In genomic region chr10:132536241-132536963, GRCh38 we compare ENCODE assay signal across 8 cellular contexts. TPM values are rescaled to one million over a fixed set of nuclear protein-coding genes. Genes with fewer than 3 reads are reported as not detected.
DNase-seq lines count a peak whose midpoint lies in the region; ATAC-seq, FAIRE-seq and TF ChIP-seq lines count a peak whose summit lies in the region.

No MANE protein-coding gene starts in this region.

- TF ChIP-seq CTCF in WERI-Rb-1 (IDR thresholded peaks at IDR 0.05; ENCODE audit: low read depth, low read length): no peak
- no peak for TF ChIP-seq CTCF in pancreas (IDR thresholded peaks at IDR 0.05)

- H3K27me3 ChIP-seq in WERI-Rb-1 (ENCODE audit: insufficient read depth, low read depth, severe bottlenecking): no peaks in the 10 kb centered on the region
- H3K27me3 ChIP-seq in pancreas: no peaks in the 10 kb centered on the region

- WGBS in pancreas, 2 donors: 23 to 26% methylated on average over 30 of the region's 30 CpGs

- H3K4me3 ChIP-seq in WERI-Rb-1 (ENCODE audit: low read depth, low read length): peak overlapping the region; percentile 71
- H3K4me3 ChIP-seq in pancreas: peak overlapping the region; percentile 53 to 89 (median 62)

- no peak for FAIRE-seq in pancreas (lab: Jason Lieb, UNC)

- peaks cover 0 to 32% (median 17%) of the 10 kb centered on the region in 3 donors for H3K4me1 ChIP-seq in pancreas

- ATAC-seq in HG02970 (IDR thresholded peaks at IDR 0.05; ENCODE audit: low FRiP score, unreplicated experiment) (peak; percentile 1), pancreas (peak in 3 of 4 donors; percentile 1 to 5 (median 3)), GM18858 (IDR thresholded peaks at IDR 0.05; ENCODE audit: unreplicated experiment) (no peak)

- H3K36me3 ChIP-seq in WERI-Rb-1: no peaks in the 10 kb centered on the region
- no peaks in the 10 kb centered on the region for H3K36me3 ChIP-seq in pancreas

- H3K27ac ChIP-seq in WERI-Rb-1: peak overlapping the region; percentile 32; the same call in 1 of the 2 replicates
- peak overlapping the region; percentile 65 to 77 (median 73) for H3K27ac ChIP-seq in pancreas

- H3K9me3 ChIP-seq in WERI-Rb-1 (ENCODE audit: severe bottlenecking): no peaks in the 10 kb centered on the region
- H3K9me3 ChIP-seq in pancreas: no peaks in the 10 kb centered on the region

- intact Hi-C loops in pancreas (cut with DNase I): no loop called here

- DNase-seq in ELR (ENCODE audit: low read depth) (peak; percentile 39), WERI-Rb-1 (no peak), globus pallidus (ENCODE audit: low spot score) (peak; percentile 29), pancreas (peak in 5 of 6 donors; percentile 42 to 76 (median 57)), CD1c-positive myeloid dendritic cell (ENCODE audit: extremely low spot score) (no peak), NCI-H82 treated with DMSO at 0.1 percent for 48 hours (lab: John Stamatoyannopoulos, UW; ENCODE audit: unreplicated experiment) (no peak)

RNA-seq across cellular contexts. Expression of gene INPP5A, which starts 1.2 kb away (rescaled TPM):
- total RNA-seq in pancreas: 10 to 100 TPM in 5 of 6 donors, 1 to 10 TPM in 1; 8.9 to 15.6 (median 11.9) TPM
- polyA plus RNA-seq in pancreas: 10 to 100 TPM in 1 of 2 donors, 1 to 10 TPM in 1; 5.9 to 11.4 TPM

Comparison
In these comparisons a context has a peak if more than half of its experiments do, and no peak if none do; other contexts are left out.
1. DNase-seq: peak in ELR (single experiment), globus pallidus (single experiment) and pancreas (5 of 6); none in WERI-Rb-1 (single experiment), CD1c-positive myeloid dendritic cell (single experiment) and NCI-H82 treated with DMSO at 0.1 percent for 48 hours (single experiment).